1 cellular context compared by ENCODE assay signal in genomic region chr13:59468396-59468795, GRCh38.
A peak's percentile ranks its signal among the peaks of the same experiment; 100 is the strongest.
TF ChIP-seq lines count a peak whose summit lies in the region.

No MANE protein-coding gene starts in this region.

TF ChIP-seq in K562, 482 proteins besides CTCF, POLR2A, EP300 and RAD21 (continued from another document and continues in another):
- TF ChIP-seq, protein P1, sequence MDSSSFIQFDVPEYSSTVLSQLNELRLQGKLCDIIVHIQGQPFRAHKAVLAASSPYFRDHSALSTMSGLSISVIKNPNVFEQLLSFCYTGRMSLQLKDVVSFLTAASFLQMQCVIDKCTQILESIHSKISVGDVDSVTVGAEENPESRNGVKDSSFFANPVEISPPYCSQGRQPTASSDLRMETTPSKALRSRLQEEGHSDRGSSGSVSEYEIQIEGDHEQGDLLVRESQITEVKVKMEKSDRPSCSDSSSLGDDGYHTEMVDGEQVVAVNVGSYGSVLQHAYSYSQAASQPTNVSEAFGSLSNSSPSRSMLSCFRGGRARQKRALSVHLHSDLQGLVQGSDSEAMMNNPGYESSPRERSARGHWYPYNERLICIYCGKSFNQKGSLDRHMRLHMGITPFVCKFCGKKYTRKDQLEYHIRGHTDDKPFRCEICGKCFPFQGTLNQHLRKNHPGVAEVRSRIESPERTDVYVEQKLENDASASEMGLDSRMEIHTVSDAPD (CRISPR knock-in tag; IDR thresholded peaks at IDR 0.05): no peak
- no peak for TF ChIP-seq ZNF316 (IDR thresholded peaks at IDR 0.05)
- TF ChIP-seq PRDM10 (IDR thresholded peaks at IDR 0.05; ENCODE audit: partially characterized antibody): peak; percentile 95
- TF ChIP-seq MIER1 (IDR thresholded peaks at IDR 0.05; ENCODE audit: low read depth): no peak
- TF ChIP-seq ELF2 (CRISPR knock-in tag; IDR thresholded peaks at IDR 0.05): no peak
- TF ChIP-seq SMARCA4 (IDR thresholded peaks at IDR 0.05): peak; percentile 81
- no peak for TF ChIP-seq ZBTB43 (CRISPR knock-in tag; IDR thresholded peaks at IDR 0.05)
- no peak for TF ChIP-seq CEBPG (CRISPR knock-in tag; IDR thresholded peaks at IDR 0.05)
- TF ChIP-seq CEBPG (tag; conservative IDR thresholded peaks at IDR 0.05 in 1 of 2, IDR thresholded peaks at IDR 0.05 in 1 of 2): no peak
- TF ChIP-seq ZNF274 (IDR thresholded peaks at IDR 0.05; ENCODE audit: borderline replicate concordance, low read depth, low read length): no peak
- no peak for TF ChIP-seq NUFIP1 (IDR thresholded peaks at IDR 0.05; ENCODE audit: partially characterized antibody)
- TF ChIP-seq PML (IDR thresholded peaks at IDR 0.05; ENCODE audit: low read length): no peak; the same call in 1 of the 2 replicates
- TF ChIP-seq, protein P2, sequence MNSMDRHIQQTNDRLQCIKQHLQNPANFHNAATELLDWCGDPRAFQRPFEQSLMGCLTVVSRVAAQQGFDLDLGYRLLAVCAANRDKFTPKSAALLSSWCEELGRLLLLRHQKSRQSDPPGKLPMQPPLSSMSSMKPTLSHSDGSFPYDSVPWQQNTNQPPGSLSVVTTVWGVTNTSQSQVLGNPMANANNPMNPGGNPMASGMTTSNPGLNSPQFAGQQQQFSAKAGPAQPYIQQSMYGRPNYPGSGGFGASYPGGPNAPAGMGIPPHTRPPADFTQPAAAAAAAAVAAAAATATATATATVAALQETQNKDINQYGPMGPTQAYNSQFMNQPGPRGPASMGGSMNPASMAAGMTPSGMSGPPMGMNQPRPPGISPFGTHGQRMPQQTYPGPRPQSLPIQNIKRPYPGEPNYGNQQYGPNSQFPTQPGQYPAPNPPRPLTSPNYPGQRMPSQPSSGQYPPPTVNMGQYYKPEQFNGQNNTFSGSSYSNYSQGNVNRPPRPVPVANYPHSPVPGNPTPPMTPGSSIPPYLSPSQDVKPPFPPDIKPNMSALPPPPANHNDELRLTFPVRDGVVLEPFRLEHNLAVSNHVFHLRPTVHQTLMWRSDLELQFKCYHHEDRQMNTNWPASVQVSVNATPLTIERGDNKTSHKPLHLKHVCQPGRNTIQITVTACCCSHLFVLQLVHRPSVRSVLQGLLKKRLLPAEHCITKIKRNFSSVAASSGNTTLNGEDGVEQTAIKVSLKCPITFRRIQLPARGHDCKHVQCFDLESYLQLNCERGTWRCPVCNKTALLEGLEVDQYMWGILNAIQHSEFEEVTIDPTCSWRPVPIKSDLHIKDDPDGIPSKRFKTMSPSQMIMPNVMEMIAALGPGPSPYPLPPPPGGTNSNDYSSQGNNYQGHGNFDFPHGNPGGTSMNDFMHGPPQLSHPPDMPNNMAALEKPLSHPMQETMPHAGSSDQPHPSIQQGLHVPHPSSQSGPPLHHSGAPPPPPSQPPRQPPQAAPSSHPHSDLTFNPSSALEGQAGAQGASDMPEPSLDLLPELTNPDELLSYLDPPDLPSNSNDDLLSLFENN (IDR thresholded peaks at IDR 0.05; ENCODE audit: low read depth in 2 of 2, low read length in 2 of 2): no peak
- no peak for TF ChIP-seq KHSRP (IDR thresholded peaks at IDR 0.05)
- peak in 1 of 2 experiments; percentile 99; a peak in 2 of 4 replicates for TF ChIP-seq ARNT (IDR thresholded peaks at IDR 0.05)
- no peak for TF ChIP-seq KAT8 (IDR thresholded peaks at IDR 0.05; ENCODE audit: low read depth)
- TF ChIP-seq, protein P3, sequence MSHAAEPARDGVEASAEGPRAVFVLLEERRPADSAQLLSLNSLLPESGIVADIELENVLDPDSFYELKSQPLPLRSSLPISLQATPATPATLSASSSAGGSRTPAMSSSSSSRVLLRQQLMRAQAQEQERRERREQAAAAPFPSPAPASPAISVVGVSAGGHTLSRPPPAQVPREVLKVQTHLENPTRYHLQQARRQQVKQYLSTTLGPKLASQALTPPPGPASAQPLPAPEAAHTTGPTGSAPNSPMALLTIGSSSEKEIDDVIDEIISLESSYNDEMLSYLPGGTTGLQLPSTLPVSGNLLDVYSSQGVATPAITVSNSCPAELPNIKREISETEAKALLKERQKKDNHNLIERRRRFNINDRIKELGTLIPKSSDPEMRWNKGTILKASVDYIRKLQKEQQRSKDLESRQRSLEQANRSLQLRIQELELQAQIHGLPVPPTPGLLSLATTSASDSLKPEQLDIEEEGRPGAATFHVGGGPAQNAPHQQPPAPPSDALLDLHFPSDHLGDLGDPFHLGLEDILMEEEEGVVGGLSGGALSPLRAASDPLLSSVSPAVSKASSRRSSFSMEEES (CRISPR knock-in tag; IDR thresholded peaks at IDR 0.05): no peak
- no peak for TF ChIP-seq NEUROD1 (IDR thresholded peaks at IDR 0.05; ENCODE audit: borderline replicate concordance, low read depth, low read length, partially characterized antibody)
- TF ChIP-seq CXXC5 (CRISPR knock-in tag; IDR thresholded peaks at IDR 0.05): no peak
- TF ChIP-seq NFIX (CRISPR knock-in tag; IDR thresholded peaks at IDR 0.05; ENCODE audit: low read depth): no peak
- TF ChIP-seq, protein P4, sequence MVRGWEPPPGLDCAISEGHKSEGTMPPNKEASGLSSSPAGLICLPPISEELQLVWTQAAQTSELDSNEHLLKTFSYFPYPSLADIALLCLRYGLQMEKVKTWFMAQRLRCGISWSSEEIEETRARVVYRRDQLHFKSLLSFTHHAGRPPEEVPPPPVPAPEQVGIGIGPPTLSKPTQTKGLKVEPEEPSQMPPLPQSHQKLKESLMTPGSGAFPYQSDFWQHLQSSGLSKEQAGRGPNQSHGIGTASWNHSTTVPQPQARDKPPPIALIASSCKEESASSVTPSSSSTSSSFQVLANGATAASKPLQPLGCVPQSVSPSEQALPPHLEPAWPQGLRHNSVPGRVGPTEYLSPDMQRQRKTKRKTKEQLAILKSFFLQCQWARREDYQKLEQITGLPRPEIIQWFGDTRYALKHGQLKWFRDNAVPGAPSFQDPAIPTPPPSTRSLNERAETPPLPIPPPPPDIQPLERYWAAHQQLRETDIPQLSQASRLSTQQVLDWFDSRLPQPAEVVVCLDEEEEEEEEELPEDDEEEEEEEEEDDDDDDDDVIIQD (CRISPR knock-in tag; IDR thresholded peaks at IDR 0.05): no peak
- 0 out of 2 replicates have a peak, but pooled peaks have one; percentile 15 for TF ChIP-seq FOSL1 (tag; conservative IDR thresholded peaks at IDR 0.05)
- no peak for TF ChIP-seq HDAC2 (IDR thresholded peaks at IDR 0.05)
- no peak for TF ChIP-seq SIN3A (IDR thresholded peaks at IDR 0.05; ENCODE audit: borderline replicate concordance in 2 of 2, control insufficient read depth in 1 of 2, low read depth in 2 of 2, low read length in 2 of 2)
- TF ChIP-seq SNIP1 (IDR thresholded peaks at IDR 0.05; ENCODE audit: low read depth): no peak
- TF ChIP-seq CC2D1A (IDR thresholded peaks at IDR 0.05): no peak
- TF ChIP-seq RBM34 (IDR thresholded peaks at IDR 0.05; ENCODE audit: borderline replicate concordance, insufficient read depth, low read length): no peak
- no peak for TF ChIP-seq CBX5 (IDR thresholded peaks at IDR 0.05; ENCODE audit: borderline replicate concordance, low read depth)
- TF ChIP-seq ATF4 (CRISPR knock-in tag; IDR thresholded peaks at IDR 0.05): peak; percentile 78
- TF ChIP-seq CCNT2 (IDR thresholded peaks at IDR 0.05; ENCODE audit: borderline replicate concordance, extremely low read depth, insufficient read length, low read depth, low read length): no peak
- TF ChIP-seq POU5F1 (IDR thresholded peaks at IDR 0.05; ENCODE audit: borderline replicate concordance, low read depth, low read length, partially characterized antibody): no peak
- TF ChIP-seq EHMT2 (IDR thresholded peaks at IDR 0.05): no peak
- TF ChIP-seq TEAD4 (IDR thresholded peaks at IDR 0.05; ENCODE audit: low read length): peak; percentile 89
- TF ChIP-seq TEAD4 (CRISPR knock-in tag; IDR thresholded peaks at IDR 0.05; ENCODE audit: borderline replicate concordance): no peak
- no peak for TF ChIP-seq SIRT6 (IDR thresholded peaks at IDR 0.05; ENCODE audit: low read depth, low read length)
- no peak for TF ChIP-seq HDAC3 (IDR thresholded peaks at IDR 0.05; ENCODE audit: borderline replicate concordance, partially characterized antibody)
- TF ChIP-seq ARID1B (IDR thresholded peaks at IDR 0.05): peak; percentile 90
- peak; percentile 40 for TF ChIP-seq KLF16 (IDR thresholded peaks at IDR 0.05)
- TF ChIP-seq RBBP5 (IDR thresholded peaks at IDR 0.05; ENCODE audit: borderline replicate concordance, insufficient read depth, low read length, poor library complexity, severe bottlenecking): no peak
- TF ChIP-seq, protein P5, sequence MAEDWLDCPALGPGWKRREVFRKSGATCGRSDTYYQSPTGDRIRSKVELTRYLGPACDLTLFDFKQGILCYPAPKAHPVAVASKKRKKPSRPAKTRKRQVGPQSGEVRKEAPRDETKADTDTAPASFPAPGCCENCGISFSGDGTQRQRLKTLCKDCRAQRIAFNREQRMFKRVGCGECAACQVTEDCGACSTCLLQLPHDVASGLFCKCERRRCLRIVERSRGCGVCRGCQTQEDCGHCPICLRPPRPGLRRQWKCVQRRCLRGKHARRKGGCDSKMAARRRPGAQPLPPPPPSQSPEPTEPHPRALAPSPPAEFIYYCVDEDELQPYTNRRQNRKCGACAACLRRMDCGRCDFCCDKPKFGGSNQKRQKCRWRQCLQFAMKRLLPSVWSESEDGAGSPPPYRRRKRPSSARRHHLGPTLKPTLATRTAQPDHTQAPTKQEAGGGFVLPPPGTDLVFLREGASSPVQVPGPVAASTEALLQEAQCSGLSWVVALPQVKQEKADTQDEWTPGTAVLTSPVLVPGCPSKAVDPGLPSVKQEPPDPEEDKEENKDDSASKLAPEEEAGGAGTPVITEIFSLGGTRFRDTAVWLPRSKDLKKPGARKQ (CRISPR knock-in tag; IDR thresholded peaks at IDR 0.05): no peak
- peak; percentile 28 to 51; a peak in 1 of 4 replicates for TF ChIP-seq TEAD1 (CRISPR knock-in tag; IDR thresholded peaks at IDR 0.05)
- TF ChIP-seq, protein P6, sequence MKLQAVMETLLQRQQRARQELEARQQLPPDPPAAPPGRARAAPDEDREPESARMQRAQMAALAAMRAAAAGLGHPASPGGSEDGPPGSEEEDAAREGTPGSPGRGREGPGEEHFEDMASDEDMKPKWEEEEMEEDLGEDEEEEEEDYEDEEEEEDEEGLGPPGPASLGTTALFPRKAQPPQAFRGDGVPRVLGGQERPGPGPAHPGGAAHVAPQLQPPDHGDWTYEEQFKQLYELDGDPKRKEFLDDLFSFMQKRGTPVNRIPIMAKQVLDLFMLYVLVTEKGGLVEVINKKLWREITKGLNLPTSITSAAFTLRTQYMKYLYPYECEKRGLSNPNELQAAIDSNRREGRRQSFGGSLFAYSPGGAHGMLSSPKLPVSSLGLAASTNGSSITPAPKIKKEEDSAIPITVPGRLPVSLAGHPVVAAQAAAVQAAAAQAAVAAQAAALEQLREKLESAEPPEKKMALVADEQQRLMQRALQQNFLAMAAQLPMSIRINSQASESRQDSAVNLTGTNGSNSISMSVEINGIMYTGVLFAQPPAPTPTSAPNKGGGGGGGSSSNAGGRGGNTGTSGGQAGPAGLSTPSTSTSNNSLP (IDR thresholded peaks at IDR 0.05; ENCODE audit: borderline replicate concordance, low read depth, low read length): no peak
- no peak for TF ChIP-seq SMARCB1 (IDR thresholded peaks at IDR 0.05; ENCODE audit: insufficient read length, low read depth)
- peak; percentile 65 for TF ChIP-seq TCF3 (CRISPR knock-in tag; IDR thresholded peaks at IDR 0.05)
- no peak for TF ChIP-seq TRIM28 (IDR thresholded peaks at IDR 0.05)
- no peak for TF ChIP-seq TAF15 (IDR thresholded peaks at IDR 0.05; ENCODE audit: low read depth, low read length)
- TF ChIP-seq GABPB2 (CRISPR knock-in tag; conservative IDR thresholded peaks at IDR 0.05): no peak
- no peak for TF ChIP-seq SMAD3 (CRISPR knock-in tag; conservative IDR thresholded peaks at IDR 0.05)
- TF ChIP-seq RBM17 (IDR thresholded peaks at IDR 0.05; ENCODE audit: borderline replicate concordance, low read depth, low read length): no peak
- no peak for TF ChIP-seq SREBF2 (CRISPR knock-in tag; IDR thresholded peaks at IDR 0.05)
- TF ChIP-seq FOXJ3 (CRISPR knock-in tag; IDR thresholded peaks at IDR 0.05): no peak
- no peak for TF ChIP-seq ZNF174 (CRISPR knock-in tag; IDR thresholded peaks at IDR 0.05)
